ENCODE assay signal across 10 cellular contexts in genomic region chr2:189658281-189658680, GRCh38.
DNase-seq lines count a peak whose midpoint lies in the region; TF ChIP-seq lines count a peak whose summit lies in the region.
"Had no signal": no experiment of that assay in that cellular context is flagged by ENCODE, and none has a peak within 500 bp of the region (broad histone marks: within the 10 kb centered on the region; RNA-seq: fewer than 3 reads in every experiment).

No MANE protein-coding gene starts in this region.

- H3K9me3 ChIP-seq in DOHH2 (ENCODE audit: control insufficient read depth, insufficient read depth, low read length) (no peaks in the 10 kb centered on the region), Loucy (ENCODE audit: insufficient read depth, low read depth, low read length) (no peaks in the 10 kb centered on the region), neutrophil (no peaks in the 10 kb centered on the region)
- H3K9me3 ChIP-seq: adrenal gland had no signal

- H3K27ac ChIP-seq in DOHH2 (ENCODE audit: low read depth, low read length): no peak overlapping the region
- H3K27ac ChIP-seq in brain microvascular endothelial cell: peak overlapping the region; percentile 71
- H3K27ac ChIP-seq in neutrophil: peak overlapping the region; percentile 94

- H3K9ac ChIP-seq in Loucy (ENCODE audit: low read depth, low read length, poor library complexity, severe bottlenecking): peak overlapping the region; percentile 37

- peak overlapping the region; percentile 18 for H3K4me2 ChIP-seq in DOHH2 (ENCODE audit: low read length)
- peak overlapping the region; percentile 69 for H3K4me2 ChIP-seq in Loucy (ENCODE audit: low read depth, low read length, poor library complexity, severe bottlenecking)

- TF ChIP-seq CTCF in DOHH2 (IDR thresholded peaks at IDR 0.05; ENCODE audit: low read depth, low read length, poor library complexity, severe bottlenecking) (no peak), Loucy (conservative IDR thresholded peaks at IDR 0.05; ENCODE audit: low read length) (no peak), brain microvascular endothelial cell (IDR thresholded peaks at IDR 0.05; ENCODE audit: low read depth, low read length, missing control alignments) (no peak), neutrophil (IDR thresholded peaks at IDR 0.05) (no peak)

- H3K27me3 ChIP-seq in DOHH2 (ENCODE audit: control insufficient read depth, low read length) (no peaks in the 10 kb centered on the region), Loucy (ENCODE audit: insufficient read depth, low read length, poor library complexity, severe bottlenecking) (no peaks in the 10 kb centered on the region), brain microvascular endothelial cell (replicated peaks) (no peaks in the 10 kb centered on the region), neutrophil (no peaks in the 10 kb centered on the region)
- H3K27me3 ChIP-seq: adrenal gland had no signal

- in situ Hi-C loops in brain microvascular endothelial cell (cut with HindIII; ENCODE audit: low pct_ligation_motif_present, low sequenced_read_pairs): no loop called here

- H3K36me3 ChIP-seq in DOHH2 (ENCODE audit: control insufficient read depth, low read length): peaks cover 11% of the 10 kb centered on the region
- H3K36me3 ChIP-seq in Loucy (ENCODE audit: insufficient read depth, low read length): no peaks in the 10 kb centered on the region
- H3K36me3 ChIP-seq in brain microvascular endothelial cell (replicated peaks): no peaks in the 10 kb centered on the region
- H3K36me3 ChIP-seq in neutrophil: no peaks in the 10 kb centered on the region
- H3K36me3 ChIP-seq: adrenal gland had no signal

- H3K4me1 ChIP-seq in DOHH2 (ENCODE audit: control insufficient read depth, low read length): peaks cover 29% of the 10 kb centered on the region
- peaks cover 25% of the 10 kb centered on the region for H3K4me1 ChIP-seq in Loucy (ENCODE audit: insufficient read depth, low read length, poor library complexity, severe bottlenecking)
- peaks cover 46 to 55% of the 10 kb centered on the region in 2 experiments for H3K4me1 ChIP-seq in neutrophil (ENCODE audit: control insufficient read depth in 1 of 2, insufficient read depth in 1 of 2, low read depth in 1 of 2, low read length in 1 of 2)

- H2AFZ ChIP-seq in Loucy (ENCODE audit: low read length): peak overlapping the region; percentile 71

- peaks cover 19% of the 10 kb centered on the region for H3K79me2 ChIP-seq in DOHH2 (ENCODE audit: control insufficient read depth, low read length)
- peaks cover 18% of the 10 kb centered on the region for H3K79me2 ChIP-seq in Loucy (ENCODE audit: insufficient read depth, low read length)

- H3K9me2 ChIP-seq in DOHH2 (replicated peaks; ENCODE audit: control insufficient read depth, low read length) (no peaks in the 10 kb centered on the region), Loucy (replicated peaks; ENCODE audit: low read depth, low read length) (no peaks in the 10 kb centered on the region)

- no peaks in the 10 kb centered on the region for H3F3A ChIP-seq in DOHH2 (ENCODE audit: control insufficient read depth, insufficient read depth)
- 0 out of 2 replicates have a peak, but pooled peaks cover 3% of the 10 kb centered on the region for H3F3A ChIP-seq in Loucy (ENCODE audit: low read depth)

- H3K4me3 ChIP-seq in DOHH2 (ENCODE audit: low read length): no peak overlapping the region
- H3K4me3 ChIP-seq in Loucy (ENCODE audit: low read length, poor library complexity, severe bottlenecking): peak overlapping the region; percentile 58
- no peak overlapping the region for H3K4me3 ChIP-seq in brain microvascular endothelial cell (ENCODE audit: low read depth, low read length)
- H3K4me3 ChIP-seq in neutrophil (ENCODE audit: low read depth in 1 of 2, low read length in 1 of 2): peak overlapping the region; percentile 13 to 36
- H3K4me3 ChIP-seq: adrenal gland had no signal

- H4K20me1 ChIP-seq in DOHH2 (ENCODE audit: control insufficient read depth, insufficient read depth, low read depth, low read length): no peaks in the 10 kb centered on the region; the same call in 1 of the 2 replicates
- peaks cover 8% of the 10 kb centered on the region for H4K20me1 ChIP-seq in Loucy (ENCODE audit: insufficient read depth, low read length, poor library complexity, severe bottlenecking)

- DNase-seq in brain microvascular endothelial cell (no peak), HuH-7 (ENCODE audit: low spot score) (no peak), NCI-H748 treated with DMSO at 0.1 percent for 48 hours (lab: John Stamatoyannopoulos, UW) (no peak), epidermal melanocyte (ENCODE audit: insufficient read length, low spot score) (no peak)
- DNase-seq: DMS153, NCI-H1930 had no signal

Comparison
In these comparisons a context has a peak if more than half of its experiments do, and no peak if none do; other contexts are left out.
1. H3K4me3 ChIP-seq: peak in Loucy (single experiment) and neutrophil (2 of 2); none in DOHH2 (single experiment) and brain microvascular endothelial cell (single experiment).